14 cellular contexts compared by ENCODE assay signal in the genomic region with DNA sequence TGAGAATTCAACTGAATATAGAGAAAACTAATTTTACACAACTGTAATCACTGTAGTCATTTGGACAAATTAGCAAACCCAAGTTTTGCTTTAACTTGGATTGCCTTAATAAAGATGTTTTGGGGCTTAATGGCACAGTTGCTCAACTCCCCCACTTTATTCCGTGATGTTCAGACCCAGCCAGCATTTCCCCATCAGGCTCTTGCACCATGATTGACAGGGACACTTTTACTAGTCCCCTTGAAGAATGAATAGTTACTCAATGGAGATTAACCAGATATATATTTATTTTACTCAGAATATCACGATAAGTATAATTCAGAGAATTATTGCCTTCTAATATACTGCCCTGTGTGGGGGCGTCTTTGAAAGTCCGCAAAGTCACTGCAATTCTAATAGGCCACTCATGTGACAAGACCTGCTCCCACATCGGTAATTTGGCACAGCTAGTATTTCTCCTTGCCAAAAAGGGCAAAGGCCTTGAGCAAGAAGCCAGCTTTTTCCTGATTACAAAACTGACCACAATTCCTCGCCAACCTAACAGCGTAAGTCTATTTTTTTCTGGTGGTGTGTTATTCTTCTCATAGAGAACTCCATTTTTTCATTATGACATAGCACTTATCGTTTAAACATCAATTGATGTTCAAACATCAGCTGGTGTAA.
DNase-seq lines count a peak whose midpoint lies in the region; ATAC-seq and TF ChIP-seq lines count a peak whose summit lies in the region.
"Had no signal": no experiment of that assay in that cellular context is flagged by ENCODE, and none has a peak within 500 bp of the region (broad histone marks: within the 10 kb centered on the region; RNA-seq: fewer than 3 reads in every experiment).

No MANE protein-coding gene starts in this region.

- BruUV-seq in MCF 10A (replicated peaks; lab: Mats Ljungman, UMichigan) (no TSS peak), mammary epithelial cell (replicated peaks; lab: Mats Ljungman, UMichigan) (no TSS peak)

- POLR2A ChIA-PET in MCF 10A (lab: Yijun Ruan, JAX) = interaction anchor here (0.6 to 1.7 kb wide), 14 partner anchors 8 to 1750 kb away, joined by 3 to 7 read pairs (median 4); partner anchors contain the start of gene TSEN2
- POLR2A ChIA-PET in HEK293T (lab: Yijun Ruan, JAX) = no interaction called here

- no peaks in the 10 kb centered on the region for H3K79me2 ChIP-seq in mammary epithelial cell (ENCODE audit: insufficient read depth, low read length)
- H3K79me2 ChIP-seq in fibroblast of lung (ENCODE audit: control insufficient read depth, insufficient read depth, low read length) = no peaks in the 10 kb centered on the region

- no peaks in the 10 kb centered on the region for H3K9me3 Mint-ChIP-seq in MCF 10A (ENCODE audit: unreplicated experiment)
- H3K9me3 Mint-ChIP-seq: effector memory CD8-positive, alpha-beta T cell; immature natural killer cell had no signal

- in situ Hi-C loops in mammary epithelial cell (cut with MboI; ENCODE audit: low sequenced_read_pairs in 2 of 2) = no loop called here

- no peaks in the 10 kb centered on the region for H3K36me3 Mint-ChIP-seq in MCF 10A (ENCODE audit: insufficient read depth, unreplicated experiment)
- H3K36me3 Mint-ChIP-seq: activated naive CD4-positive, alpha-beta T cell treated with anti-CD3 and anti-CD28 coated beads, Interleukin-2, amount 50 U/mL, for 24 hours; immature natural killer cell had no signal

- H3K4me1 ChIP-seq in mammary epithelial cell (ENCODE audit: insufficient read depth, low read length) = peaks cover 7% of the 10 kb centered on the region
- H3K4me1 ChIP-seq in fibroblast of lung (ENCODE audit: control insufficient read depth, extremely low read depth, insufficient read depth, low read length) = no peaks in the 10 kb centered on the region
- H3K4me1 ChIP-seq in aorta (ENCODE audit: control insufficient read depth in 1 of 2, insufficient read depth in 2 of 2, low read length in 2 of 2) = no peaks in the 10 kb centered on the region

- no peak overlapping the region for H3K4me2 ChIP-seq in mammary epithelial cell (ENCODE audit: insufficient read depth, low read depth, low read length)
- no peak overlapping the region for H3K4me2 ChIP-seq in fibroblast of lung (ENCODE audit: extremely low read depth, insufficient read depth, low read length)

- H3K27me3 ChIP-seq in mammary epithelial cell (ENCODE audit: insufficient read depth, low read length) (no peaks in the 10 kb centered on the region), fibroblast of lung (ENCODE audit: control insufficient read depth, insufficient read depth, low read length) (no peaks in the 10 kb centered on the region), aorta (ENCODE audit: control insufficient read depth in 1 of 2, insufficient read depth in 2 of 2, low read length in 1 of 2) (no peaks in the 10 kb centered on the region)
- H3K27me3 ChIP-seq: tibial artery had no signal

- CTCF ChIA-PET in MCF 10A (lab: Yijun Ruan, JAX) (interaction anchor here (0.6 to 1.5 kb wide), 8 partner anchors 17 to 212 kb away, joined by 3 to 5 read pairs (median 4); no protein-coding TSS in a partner anchor), mammary epithelial cell (lab: Charles Lee; ENCODE audit: low non-redundant PET) (no interaction called here), HEK293T (lab: Yijun Ruan, JAX) (interaction anchor here (0.6 kb wide), 1 partner anchor 927 kb away, joined by 3 read pairs; no protein-coding TSS in a partner anchor)

- H4K20me1 ChIP-seq in mammary epithelial cell (ENCODE audit: insufficient read depth, low read length) = no peaks in the 10 kb centered on the region
- H4K20me1 ChIP-seq in fibroblast of lung (ENCODE audit: control insufficient read depth, extremely low read depth, insufficient read depth, low read length) = no peaks in the 10 kb centered on the region

- dilution Hi-C loops in mammary epithelial cell (cut with HindIII; ENCODE audit: low sequenced_read_pairs) = loop anchor here (5.0 kb wide), 1 partner anchor 52 kb away; no protein-coding TSS in a partner anchor

- TF ChIP-seq CTCF in MCF 10A (IDR thresholded peaks at IDR 0.05; ENCODE audit: unreplicated experiment) = no peak
- TF ChIP-seq CTCF in mammary epithelial cell (conservative IDR thresholded peaks at IDR 0.05 in 1 of 2, IDR thresholded peaks at IDR 0.05 in 1 of 2; ENCODE audit: extremely low read depth in 1 of 2, insufficient read depth in 1 of 2, low read depth in 1 of 2, low read length in 2 of 2) = no peak
- TF ChIP-seq CTCF in fibroblast of lung (conservative IDR thresholded peaks at IDR 0.05 in 1 of 2, IDR thresholded peaks at IDR 0.05 in 1 of 2; ENCODE audit: low read depth in 1 of 2, low read length in 2 of 2) = no peak

- H3K27ac Mint-ChIP-seq in MCF 10A (ENCODE audit: low read depth, unreplicated experiment) = no peak overlapping the region
- H3K27ac Mint-ChIP-seq: activated naive CD4-positive, alpha-beta T cell treated with anti-CD3 and anti-CD28 coated beads, Interleukin-2, amount 50 U/mL, for 24 hours; effector memory CD8-positive, alpha-beta T cell; immature natural killer cell had no signal

- 23% methylated on average over 8 of the region's 8 CpGs for WGBS in mammary epithelial cell (ENCODE audit: low coverage, missing lambda C conversion rate)
- 47 to 50% methylated on average over 8 of the region's 8 CpGs for WGBS in aorta, 2 donors

- H3K9ac ChIP-seq in mammary epithelial cell (ENCODE audit: insufficient read depth, low read length) (no peak overlapping the region), fibroblast of lung (ENCODE audit: insufficient read depth, low read length) (no peak overlapping the region)

- DNase-seq in MCF 10A (ENCODE audit: unreplicated experiment) (peak; percentile 95), mammary epithelial cell (no peak), fibroblast of lung (ENCODE audit: low read depth in 2 of 2) (peak; percentile 66 to 94), myocyte (ENCODE audit: low read depth) (peak; percentile 33), aorta (no peak), posterior cingulate gyrus (no peak), hippocampal formation (lab: John Stamatoyannopoulos, UW) (no peak), HEK293T (ENCODE audit: extremely low spot score) (no peak)
- DNase-seq: activated CD4-positive, alpha-beta T cell treated with anti-CD3 and anti-CD28 coated beads, Interleukin-2, amount 50 U/mL, for 4 hours; effector memory CD8-positive, alpha-beta T cell; immature natural killer cell had no signal

- H3K36me3 ChIP-seq in mammary epithelial cell (ENCODE audit: insufficient read depth, low read length) (no peaks in the 10 kb centered on the region), fibroblast of lung (ENCODE audit: control insufficient read depth, insufficient read depth, low read length) (no peaks in the 10 kb centered on the region), aorta (ENCODE audit: control insufficient read depth in 1 of 2, insufficient read depth in 2 of 2, low read length in 1 of 2) (no peaks in the 10 kb centered on the region)
- H3K36me3 ChIP-seq: tibial artery had no signal

- H3K4me3 ChIP-seq in mammary epithelial cell (replicated peaks in 1 of 3; ENCODE audit: insufficient read depth in 1 of 3, low read depth in 2 of 3, low read length in 3 of 3) (no peak overlapping the region), fibroblast of lung (replicated peaks in 1 of 4; ENCODE audit: control extremely low read depth in 1 of 4, insufficient read depth in 1 of 4, low read depth in 3 of 4, low read length in 4 of 4) (no peak overlapping the region), aorta (ENCODE audit: low read length in 2 of 2) (no peak overlapping the region)
- H3K4me3 ChIP-seq: SK-N-MC, tibial artery had no signal

- peak overlapping the region; percentile 28 for H3K4me3 Mint-ChIP-seq in MCF 10A (ENCODE audit: unreplicated experiment)
- H3K4me3 Mint-ChIP-seq: activated naive CD4-positive, alpha-beta T cell treated with anti-CD3 and anti-CD28 coated beads, Interleukin-2, amount 50 U/mL, for 24 hours; effector memory CD8-positive, alpha-beta T cell; immature natural killer cell had no signal

- no peak overlapping the region for H3K27ac ChIP-seq in mammary epithelial cell (ENCODE audit: insufficient read depth, low read depth, low read length)
- no peak overlapping the region for H3K27ac ChIP-seq in fibroblast of lung (ENCODE audit: insufficient read depth, low read length)
- no peak overlapping the region for H3K27ac ChIP-seq in aorta (ENCODE audit: low read depth in 1 of 2, low read length in 2 of 2)
- H3K27ac ChIP-seq: SK-N-MC, tibial artery had no signal

- no peak overlapping the region for H2AFZ ChIP-seq in mammary epithelial cell (ENCODE audit: low read depth, low read length)
- H2AFZ ChIP-seq in fibroblast of lung (ENCODE audit: low read length) = no peak overlapping the region

- ATAC-seq in aorta (ENCODE audit: low FRiP score) = peak; percentile 59
- ATAC-seq: effector memory CD8-positive, alpha-beta T cell had no signal

- H3K9me3 ChIP-seq in mammary epithelial cell (replicated peaks; ENCODE audit: insufficient read depth, low read length) (no peaks in the 10 kb centered on the region), fibroblast of lung (ENCODE audit: control insufficient read depth, insufficient read depth, low read depth, low read length) (no peaks in the 10 kb centered on the region), aorta (ENCODE audit: control insufficient read depth, low read length) (no peaks in the 10 kb centered on the region)
- H3K9me3 ChIP-seq: tibial artery had no signal

- intact Hi-C loops in MCF 10A (cut with micrococcal nuclease) = loop anchor here (5.0 kb wide), 2 partner anchors 122 to 213 kb away; no protein-coding TSS in a partner anchor
- intact Hi-C loops in mammary epithelial cell (cut with micrococcal nuclease) = loop anchor here (5.0 kb wide), 1 partner anchor 213 kb away; no protein-coding TSS in a partner anchor
- intact Hi-C loops in aorta (cut with DNase I) = no loop called here
- intact Hi-C loops in posterior cingulate gyrus (cut with DNase I) = no loop called here

- no peaks in the 10 kb centered on the region for H3K27me3 Mint-ChIP-seq in MCF 10A (ENCODE audit: insufficient read depth, unreplicated experiment)

- H3K4me1 Mint-ChIP-seq in MCF 10A (ENCODE audit: insufficient read depth, unreplicated experiment) = peaks cover 54% of the 10 kb centered on the region
- H3K4me1 Mint-ChIP-seq: immature natural killer cell had no signal

TF ChIP-seq in HEK293T, 16 proteins besides CTCF, POLR2A, EP300 and RAD21 (continues in another document):
- TF ChIP-seq SUZ12 (IDR thresholded peaks at IDR 0.05) (no peak), BHLHE40 (IDR thresholded peaks at IDR 0.05; ENCODE audit: borderline replicate concordance) (no peak), FOXA1 (IDR thresholded peaks at IDR 0.05) (no peak), LEF1 (IDR thresholded peaks at IDR 0.05; ENCODE audit: borderline replicate concordance) (no peak), NFRKB (IDR thresholded peaks at IDR 0.05) (no peak), ARNT (IDR thresholded peaks at IDR 0.05) (no peak), L3MBTL2 (conservative IDR thresholded peaks at IDR 0.05) (no peak), SP1 (IDR thresholded peaks at IDR 0.05) (no peak), ELF4 (IDR thresholded peaks at IDR 0.05) (no peak), ZNF384 (IDR thresholded peaks at IDR 0.05) (no peak), FOXM1 (IDR thresholded peaks at IDR 0.05; ENCODE audit: borderline replicate concordance) (no peak), TARDBP (IDR thresholded peaks at IDR 0.05) (no peak), FOXK2 (IDR thresholded peaks at IDR 0.05) (no peak)

Comparison
In these comparisons a context has a peak if more than half of its experiments do, and no peak if none do; other contexts are left out.
1. DNase-seq: peak in MCF 10A (single experiment), fibroblast of lung (2 of 2) and myocyte (single experiment); none in mammary epithelial cell (single experiment), aorta (0 of 2), posterior cingulate gyrus (0 of 10), hippocampal formation (0 of 2) and HEK293T (single experiment).
2. intact Hi-C loops: an anchor here in MCF 10A (5.0 kb wide) and mammary epithelial cell (5.0 kb wide); none called in aorta and posterior cingulate gyrus.